8 cellular contexts compared by ENCODE assay signal in genomic region chr6:168884646-168885086, GRCh38.
DNase-seq lines count a peak whose midpoint lies in the region; ATAC-seq, FAIRE-seq and TF ChIP-seq lines count a peak whose summit lies in the region.

No MANE protein-coding gene starts in this region.

- H2AFZ ChIP-seq in H1 (ENCODE audit: low read length): peak overlapping the region; percentile 95; the same call in 1 of the 2 replicates

- no peak overlapping the region for H2AK5ac ChIP-seq in H1 (ENCODE audit: low read depth, low read length)

- peak; percentile 33; the same call in 1 of the 2 replicates for TF ChIP-seq CTCF in GM12874 (IDR thresholded peaks at IDR 0.05; ENCODE audit: insufficient read depth, low read depth, low read length)
- peak; percentile 77 to 93 (median 88) for TF ChIP-seq CTCF in H1 (IDR thresholded peaks at IDR 0.05; ENCODE audit: control extremely low read depth in 1 of 3, insufficient read depth in 1 of 3, low read depth in 1 of 3, low read length in 3 of 3)
- peak; percentile 92 for TF ChIP-seq CTCF in mucosa of descending colon (IDR thresholded peaks at IDR 0.05)

- H2BK15ac ChIP-seq in H1 (ENCODE audit: low read length): 0 out of 2 replicates have a peak overlapping the region, but pooled peaks have one; percentile 19

- H2BK120ac ChIP-seq in H1 (replicated peaks; ENCODE audit: low read depth, low read length): no peak overlapping the region

- H3K27me3 ChIP-seq in H1 (replicated peaks in 1 of 4; ENCODE audit: control insufficient read depth in 3 of 4, extremely low read depth in 1 of 4, insufficient read depth in 3 of 4, low read length in 3 of 4): peaks cover 0 to 11% (median 9%) of the 10 kb centered on the region in 4 experiments; a peak in 4 of 7 replicates

- H2BK12ac ChIP-seq in H1 (ENCODE audit: low read depth, low read length): no peak overlapping the region

- H3K4me2 ChIP-seq in H1 (ENCODE audit: insufficient read depth in 1 of 2, low read depth in 2 of 2, low read length in 2 of 2): peak overlapping the region in 1 of 2 experiments; percentile 55; a peak in 2 of 4 replicates

- intact Hi-C loops in mucosa of descending colon (cut with DNase I, micrococcal nuclease): loop anchor here (2.0 to 5.0 kb wide), 2 partner anchors 512 to 514 kb away; no protein-coding TSS in a partner anchor

- no peaks in the 10 kb centered on the region for H3K79me2 ChIP-seq in H1 (ENCODE audit: control insufficient read depth in 1 of 2, insufficient read depth in 2 of 2, low read length in 2 of 2)

- no peak overlapping the region for H3K14ac ChIP-seq in H1 (ENCODE audit: insufficient read length)

- H3K79me1 ChIP-seq in H1 (ENCODE audit: low read depth, low read length): no peaks in the 10 kb centered on the region

- TF ChIP-seq POLR2A in H1 (IDR thresholded peaks at IDR 0.05; ENCODE audit: control extremely low read depth in 1 of 2, low read depth in 2 of 2, low read length in 2 of 2): no peak

- H4K91ac ChIP-seq in H1 (replicated peaks; ENCODE audit: insufficient read length, low read length): no peak overlapping the region

- no peak overlapping the region for H3K27ac ChIP-seq in H1 (ENCODE audit: low read depth, low read length)

- no peak overlapping the region for H3K9ac ChIP-seq in H1 (replicated peaks in 1 of 4; ENCODE audit: extremely low read depth in 1 of 4, low read depth in 3 of 4, low read length in 3 of 4)

- no peaks in the 10 kb centered on the region for H3K23me2 ChIP-seq in H1 (ENCODE audit: low read depth, low read length)

- H2BK5ac ChIP-seq in H1 (ENCODE audit: low read depth, low read length): no peak overlapping the region

- H2BK20ac ChIP-seq in H1 (ENCODE audit: low read length): no peak overlapping the region

- H3K56ac ChIP-seq in H1 (replicated peaks; ENCODE audit: insufficient read length, low read depth, low read length): no peak overlapping the region

- H3K4me1 ChIP-seq in H1 (replicated peaks in 1 of 4; ENCODE audit: control insufficient read depth in 3 of 4, insufficient read depth in 4 of 4, low read length in 3 of 4) (no peaks in the 10 kb centered on the region), mucosa of descending colon (ENCODE audit: low read depth) (no peaks in the 10 kb centered on the region)

- DNase-seq in NCI-H69 (lab: John Stamatoyannopoulos, UW) (peak; percentile 43), H1 (ENCODE audit: low read depth in 1 of 2, low spot score in 2 of 2) (peak in 1 of 2 experiments; percentile 98), mucosa of descending colon (peak in 2 of 3 donors; percentile 83 to 86)
- DNase-seq in activated CD8-positive, alpha-beta memory T cell treated with anti-CD3 and anti-CD28 coated beads for 48 hours (ENCODE audit: low read depth in 2 of 3, low spot score in 2 of 3): peak; percentile 53 to 78 (median 62)
- DNase-seq in stimulated activated CD8-positive, alpha-beta memory T cell treated with anti-CD3 and anti-CD28 coated beads, Interleukin-4, amount 100 ng/mL, for 24 hours (ENCODE audit: low read depth): peak; percentile 74

- 0 out of 3 replicates have a peak, but pooled peaks of 1 of the 2 experiments have one; percentile 24 for TF ChIP-seq EP300 in H1 (IDR thresholded peaks at IDR 0.05; ENCODE audit: borderline replicate concordance in 1 of 2, low read depth in 2 of 2, low read length in 2 of 2)

- no peak overlapping the region; the same call in 1 of the 2 replicates for H4K8ac ChIP-seq in H1 (ENCODE audit: extremely low read depth, insufficient read depth, low read length)

- no peak overlapping the region for H3K4ac ChIP-seq in H1 (replicated peaks; ENCODE audit: insufficient read length, low read depth, low read length)

- H3K9me3 ChIP-seq in H1 (ENCODE audit: insufficient read depth in 2 of 2, low read depth in 1 of 2, low read length in 1 of 2) (no peaks in the 10 kb centered on the region), mucosa of descending colon (no peaks in the 10 kb centered on the region)

- FAIRE-seq in H1 (lab: Jason Lieb, UNC): no peak

- CTCF ChIA-PET in H1 (lab: Charles Lee; ENCODE audit: partially characterized antibody): interaction anchor here (1.0 to 3.3 kb wide), 3 partner anchors 315 to 514 kb away, joined by 3 to 15 read pairs (median 3); no protein-coding TSS in a partner anchor

- ATAC-seq in HG02885 (IDR thresholded peaks at IDR 0.05; ENCODE audit: poor library complexity, unreplicated experiment) (peak; percentile 77), mucosa of descending colon (peak; percentile 92), HG02678 (IDR thresholded peaks at IDR 0.05; ENCODE audit: unreplicated experiment) (no peak)

- WGBS in H1 (ENCODE audit: extremely low coverage in 1 of 2, insufficient coverage in 1 of 2, insufficient read length in 1 of 2, insufficient replicate concordance in 2 of 2, low coverage in 1 of 2, low lambda C conversion rate in 2 of 2, missing lambda C conversion rate in 1 of 2), 2 experiments: 24% methylated on average over 37 of the region's 37 CpGs; no CpG with 5 or more reads in 1 of the 2 experiments

- H3K18ac ChIP-seq in H1 (ENCODE audit: extremely low read depth, low read length): no peak overlapping the region; the same call in 1 of the 2 replicates

- H3K4me3 ChIP-seq in H1 (ENCODE audit: extremely low read depth in 1 of 4, insufficient read depth in 2 of 4, low read depth in 3 of 4, low read length in 4 of 4) (peak overlapping the region in 1 of 4 experiments; percentile 44; a peak in 1 of 8 replicates), mucosa of descending colon (no peak overlapping the region)

- H3K23ac ChIP-seq in H1 (ENCODE audit: insufficient read length): no peak overlapping the region

- H4K5ac ChIP-seq in H1 (ENCODE audit: insufficient read length, low read depth, low read length): no peak overlapping the region

- POLR2A ChIA-PET in H1 (lab: Charles Lee; ENCODE audit: partially characterized antibody): no interaction called here

- H3K36me3 ChIP-seq in H1 (ENCODE audit: control insufficient read depth in 2 of 4, insufficient read depth in 4 of 4, low read length in 3 of 4) (no peaks in the 10 kb centered on the region), mucosa of descending colon (ENCODE audit: low read depth) (no peaks in the 10 kb centered on the region)

- TF ChIP-seq RAD21 in H1 (IDR thresholded peaks at IDR 0.05 in 1 of 2, conservative IDR thresholded peaks at IDR 0.05 in 1 of 2; ENCODE audit: low read depth in 2 of 2, low read length in 2 of 2): peak; percentile 95 to 99

- H4K20me1 ChIP-seq in H1 (replicated peaks in 1 of 2; ENCODE audit: control insufficient read depth in 1 of 2, insufficient read depth in 2 of 2, low read length in 2 of 2): no peaks in the 10 kb centered on the region

TF ChIP-seq in H1, 55 proteins besides CTCF, POLR2A, EP300 and RAD21:
- TF ChIP-seq, protein P1, sequence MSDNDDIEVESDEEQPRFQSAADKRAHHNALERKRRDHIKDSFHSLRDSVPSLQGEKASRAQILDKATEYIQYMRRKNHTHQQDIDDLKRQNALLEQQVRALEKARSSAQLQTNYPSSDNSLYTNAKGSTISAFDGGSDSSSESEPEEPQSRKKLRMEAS (IDR thresholded peaks at IDR 0.05): peak; percentile 88
- TF ChIP-seq YY1 (IDR thresholded peaks at IDR 0.05; ENCODE audit: low read depth, low read length) (peak; percentile 60; the same call in 1 of the 2 replicates), SAP30 (IDR thresholded peaks at IDR 0.05; ENCODE audit: insufficient read depth, insufficient replicate concordance, low read length) (no peak), ASH2L (IDR thresholded peaks at IDR 0.05; ENCODE audit: low read length) (peak; percentile 40)
- TF ChIP-seq, protein P2, sequence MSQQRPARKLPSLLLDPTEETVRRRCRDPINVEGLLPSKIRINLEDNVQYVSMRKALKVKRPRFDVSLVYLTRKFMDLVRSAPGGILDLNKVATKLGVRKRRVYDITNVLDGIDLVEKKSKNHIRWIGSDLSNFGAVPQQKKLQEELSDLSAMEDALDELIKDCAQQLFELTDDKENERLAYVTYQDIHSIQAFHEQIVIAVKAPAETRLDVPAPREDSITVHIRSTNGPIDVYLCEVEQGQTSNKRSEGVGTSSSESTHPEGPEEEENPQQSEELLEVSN (IDR thresholded peaks at IDR 0.05): peak; percentile 98

Comparison
In these comparisons a context has a peak if more than half of its experiments do, and no peak if none do; other contexts are left out.
1. CTCF ChIP-seq: peak in every context shown above with its lines; median percentile 92 in mucosa of descending colon; 88 in H1; 33 in GM12874.